1 cellular context compared by ENCODE assay signal in genomic region chr19:46661020-46661731, GRCh38.
TF ChIP-seq lines count a peak whose summit lies in the region.

Gene DACT3 (minus strand): TSS chr19:46661182. CDS start chr19:46661064, 118 bp downstream.

TF ChIP-seq in K562, 482 proteins besides CTCF, POLR2A, EP300 and RAD21 (continued from another document and continues in another):
- TF ChIP-seq ZNF561 (CRISPR knock-in tag; conservative IDR thresholded peaks at IDR 0.05), result no peak
- TF ChIP-seq, protein P1, sequence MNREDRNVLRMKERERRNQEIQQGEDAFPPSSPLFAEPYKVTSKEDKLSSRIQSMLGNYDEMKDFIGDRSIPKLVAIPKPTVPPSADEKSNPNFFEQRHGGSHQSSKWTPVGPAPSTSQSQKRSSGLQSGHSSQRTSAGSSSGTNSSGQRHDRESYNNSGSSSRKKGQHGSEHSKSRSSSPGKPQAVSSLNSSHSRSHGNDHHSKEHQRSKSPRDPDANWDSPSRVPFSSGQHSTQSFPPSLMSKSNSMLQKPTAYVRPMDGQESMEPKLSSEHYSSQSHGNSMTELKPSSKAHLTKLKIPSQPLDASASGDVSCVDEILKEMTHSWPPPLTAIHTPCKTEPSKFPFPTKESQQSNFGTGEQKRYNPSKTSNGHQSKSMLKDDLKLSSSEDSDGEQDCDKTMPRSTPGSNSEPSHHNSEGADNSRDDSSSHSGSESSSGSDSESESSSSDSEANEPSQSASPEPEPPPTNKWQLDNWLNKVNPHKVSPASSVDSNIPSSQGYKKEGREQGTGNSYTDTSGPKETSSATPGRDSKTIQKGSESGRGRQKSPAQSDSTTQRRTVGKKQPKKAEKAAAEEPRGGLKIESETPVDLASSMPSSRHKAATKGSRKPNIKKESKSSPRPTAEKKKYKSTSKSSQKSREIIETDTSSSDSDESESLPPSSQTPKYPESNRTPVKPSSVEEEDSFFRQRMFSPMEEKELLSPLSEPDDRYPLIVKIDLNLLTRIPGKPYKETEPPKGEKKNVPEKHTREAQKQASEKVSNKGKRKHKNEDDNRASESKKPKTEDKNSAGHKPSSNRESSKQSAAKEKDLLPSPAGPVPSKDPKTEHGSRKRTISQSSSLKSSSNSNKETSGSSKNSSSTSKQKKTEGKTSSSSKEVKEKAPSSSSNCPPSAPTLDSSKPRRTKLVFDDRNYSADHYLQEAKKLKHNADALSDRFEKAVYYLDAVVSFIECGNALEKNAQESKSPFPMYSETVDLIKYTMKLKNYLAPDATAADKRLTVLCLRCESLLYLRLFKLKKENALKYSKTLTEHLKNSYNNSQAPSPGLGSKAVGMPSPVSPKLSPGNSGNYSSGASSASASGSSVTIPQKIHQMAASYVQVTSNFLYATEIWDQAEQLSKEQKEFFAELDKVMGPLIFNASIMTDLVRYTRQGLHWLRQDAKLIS (CRISPR knock-in tag; IDR thresholded peaks at IDR 0.05), result no peak
- TF ChIP-seq HDGF (IDR thresholded peaks at IDR 0.05), result peak; percentile 95
- TF ChIP-seq HNRNPH1 (optimal IDR thresholded peaks at IDR 0.05; ENCODE audit: low read depth, low read length), result no peak
- no peak for TF ChIP-seq TRIM25 (IDR thresholded peaks at IDR 0.05; ENCODE audit: borderline replicate concordance)
- no peak for TF ChIP-seq CREB3 (tag; conservative IDR thresholded peaks at IDR 0.05; ENCODE audit: low read depth)
- no peak for TF ChIP-seq PHB (CRISPR knock-in tag; IDR thresholded peaks at IDR 0.05)
- no peak for TF ChIP-seq ZNF431 (CRISPR knock-in tag; IDR thresholded peaks at IDR 0.05)
- TF ChIP-seq NFE2L1 (tag; IDR thresholded peaks at IDR 0.05; ENCODE audit: borderline replicate concordance, low read depth), result no peak
- TF ChIP-seq ZNF12 (CRISPR knock-in tag; IDR thresholded peaks at IDR 0.05), result no peak
- TF ChIP-seq SMARCC2 (IDR thresholded peaks at IDR 0.05; ENCODE audit: low read depth), result no peak
- TF ChIP-seq, protein P2, sequence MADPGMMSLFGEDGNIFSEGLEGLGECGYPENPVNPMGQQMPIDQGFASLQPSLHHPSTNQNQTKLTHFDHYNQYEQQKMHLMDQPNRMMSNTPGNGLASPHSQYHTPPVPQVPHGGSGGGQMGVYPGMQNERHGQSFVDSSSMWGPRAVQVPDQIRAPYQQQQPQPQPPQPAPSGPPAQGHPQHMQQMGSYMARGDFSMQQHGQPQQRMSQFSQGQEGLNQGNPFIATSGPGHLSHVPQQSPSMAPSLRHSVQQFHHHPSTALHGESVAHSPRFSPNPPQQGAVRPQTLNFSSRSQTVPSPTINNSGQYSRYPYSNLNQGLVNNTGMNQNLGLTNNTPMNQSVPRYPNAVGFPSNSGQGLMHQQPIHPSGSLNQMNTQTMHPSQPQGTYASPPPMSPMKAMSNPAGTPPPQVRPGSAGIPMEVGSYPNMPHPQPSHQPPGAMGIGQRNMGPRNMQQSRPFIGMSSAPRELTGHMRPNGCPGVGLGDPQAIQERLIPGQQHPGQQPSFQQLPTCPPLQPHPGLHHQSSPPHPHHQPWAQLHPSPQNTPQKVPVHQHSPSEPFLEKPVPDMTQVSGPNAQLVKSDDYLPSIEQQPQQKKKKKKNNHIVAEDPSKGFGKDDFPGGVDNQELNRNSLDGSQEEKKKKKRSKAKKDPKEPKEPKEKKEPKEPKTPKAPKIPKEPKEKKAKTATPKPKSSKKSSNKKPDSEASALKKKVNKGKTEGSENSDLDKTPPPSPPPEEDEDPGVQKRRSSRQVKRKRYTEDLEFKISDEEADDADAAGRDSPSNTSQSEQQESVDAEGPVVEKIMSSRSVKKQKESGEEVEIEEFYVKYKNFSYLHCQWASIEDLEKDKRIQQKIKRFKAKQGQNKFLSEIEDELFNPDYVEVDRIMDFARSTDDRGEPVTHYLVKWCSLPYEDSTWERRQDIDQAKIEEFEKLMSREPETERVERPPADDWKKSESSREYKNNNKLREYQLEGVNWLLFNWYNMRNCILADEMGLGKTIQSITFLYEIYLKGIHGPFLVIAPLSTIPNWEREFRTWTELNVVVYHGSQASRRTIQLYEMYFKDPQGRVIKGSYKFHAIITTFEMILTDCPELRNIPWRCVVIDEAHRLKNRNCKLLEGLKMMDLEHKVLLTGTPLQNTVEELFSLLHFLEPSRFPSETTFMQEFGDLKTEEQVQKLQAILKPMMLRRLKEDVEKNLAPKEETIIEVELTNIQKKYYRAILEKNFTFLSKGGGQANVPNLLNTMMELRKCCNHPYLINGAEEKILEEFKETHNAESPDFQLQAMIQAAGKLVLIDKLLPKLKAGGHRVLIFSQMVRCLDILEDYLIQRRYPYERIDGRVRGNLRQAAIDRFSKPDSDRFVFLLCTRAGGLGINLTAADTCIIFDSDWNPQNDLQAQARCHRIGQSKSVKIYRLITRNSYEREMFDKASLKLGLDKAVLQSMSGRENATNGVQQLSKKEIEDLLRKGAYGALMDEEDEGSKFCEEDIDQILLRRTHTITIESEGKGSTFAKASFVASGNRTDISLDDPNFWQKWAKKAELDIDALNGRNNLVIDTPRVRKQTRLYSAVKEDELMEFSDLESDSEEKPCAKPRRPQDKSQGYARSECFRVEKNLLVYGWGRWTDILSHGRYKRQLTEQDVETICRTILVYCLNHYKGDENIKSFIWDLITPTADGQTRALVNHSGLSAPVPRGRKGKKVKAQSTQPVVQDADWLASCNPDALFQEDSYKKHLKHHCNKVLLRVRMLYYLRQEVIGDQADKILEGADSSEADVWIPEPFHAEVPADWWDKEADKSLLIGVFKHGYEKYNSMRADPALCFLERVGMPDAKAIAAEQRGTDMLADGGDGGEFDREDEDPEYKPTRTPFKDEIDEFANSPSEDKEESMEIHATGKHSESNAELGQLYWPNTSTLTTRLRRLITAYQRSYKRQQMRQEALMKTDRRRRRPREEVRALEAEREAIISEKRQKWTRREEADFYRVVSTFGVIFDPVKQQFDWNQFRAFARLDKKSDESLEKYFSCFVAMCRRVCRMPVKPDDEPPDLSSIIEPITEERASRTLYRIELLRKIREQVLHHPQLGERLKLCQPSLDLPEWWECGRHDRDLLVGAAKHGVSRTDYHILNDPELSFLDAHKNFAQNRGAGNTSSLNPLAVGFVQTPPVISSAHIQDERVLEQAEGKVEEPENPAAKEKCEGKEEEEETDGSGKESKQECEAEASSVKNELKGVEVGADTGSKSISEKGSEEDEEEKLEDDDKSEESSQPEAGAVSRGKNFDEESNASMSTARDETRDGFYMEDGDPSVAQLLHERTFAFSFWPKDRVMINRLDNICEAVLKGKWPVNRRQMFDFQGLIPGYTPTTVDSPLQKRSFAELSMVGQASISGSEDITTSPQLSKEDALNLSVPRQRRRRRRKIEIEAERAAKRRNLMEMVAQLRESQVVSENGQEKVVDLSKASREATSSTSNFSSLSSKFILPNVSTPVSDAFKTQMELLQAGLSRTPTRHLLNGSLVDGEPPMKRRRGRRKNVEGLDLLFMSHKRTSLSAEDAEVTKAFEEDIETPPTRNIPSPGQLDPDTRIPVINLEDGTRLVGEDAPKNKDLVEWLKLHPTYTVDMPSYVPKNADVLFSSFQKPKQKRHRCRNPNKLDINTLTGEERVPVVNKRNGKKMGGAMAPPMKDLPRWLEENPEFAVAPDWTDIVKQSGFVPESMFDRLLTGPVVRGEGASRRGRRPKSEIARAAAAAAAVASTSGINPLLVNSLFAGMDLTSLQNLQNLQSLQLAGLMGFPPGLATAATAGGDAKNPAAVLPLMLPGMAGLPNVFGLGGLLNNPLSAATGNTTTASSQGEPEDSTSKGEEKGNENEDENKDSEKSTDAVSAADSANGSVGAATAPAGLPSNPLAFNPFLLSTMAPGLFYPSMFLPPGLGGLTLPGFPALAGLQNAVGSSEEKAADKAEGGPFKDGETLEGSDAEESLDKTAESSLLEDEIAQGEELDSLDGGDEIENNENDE (IDR thresholded peaks at IDR 0.05; ENCODE audit: low read depth, low read length), result no peak
- TF ChIP-seq, protein P3, sequence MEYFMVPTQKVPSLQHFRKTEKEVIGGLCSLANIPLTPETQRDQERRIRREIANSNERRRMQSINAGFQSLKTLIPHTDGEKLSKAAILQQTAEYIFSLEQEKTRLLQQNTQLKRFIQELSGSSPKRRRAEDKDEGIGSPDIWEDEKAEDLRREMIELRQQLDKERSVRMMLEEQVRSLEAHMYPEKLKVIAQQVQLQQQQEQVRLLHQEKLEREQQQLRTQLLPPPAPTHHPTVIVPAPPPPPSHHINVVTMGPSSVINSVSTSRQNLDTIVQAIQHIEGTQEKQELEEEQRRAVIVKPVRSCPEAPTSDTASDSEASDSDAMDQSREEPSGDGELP (CRISPR knock-in tag; IDR thresholded peaks at IDR 0.05; ENCODE audit: borderline replicate concordance), result peak; percentile 88
- TF ChIP-seq ZNF324 (CRISPR knock-in tag; IDR thresholded peaks at IDR 0.05), result no peak
- no peak for TF ChIP-seq NELFE (IDR thresholded peaks at IDR 0.05; ENCODE audit: insufficient read depth, insufficient read length)
- TF ChIP-seq SIX5 (IDR thresholded peaks at IDR 0.05; ENCODE audit: borderline replicate concordance in 1 of 2, insufficient read depth in 1 of 2, low read depth in 1 of 2, low read length in 2 of 2), result no peak
- TF ChIP-seq, protein P4, sequence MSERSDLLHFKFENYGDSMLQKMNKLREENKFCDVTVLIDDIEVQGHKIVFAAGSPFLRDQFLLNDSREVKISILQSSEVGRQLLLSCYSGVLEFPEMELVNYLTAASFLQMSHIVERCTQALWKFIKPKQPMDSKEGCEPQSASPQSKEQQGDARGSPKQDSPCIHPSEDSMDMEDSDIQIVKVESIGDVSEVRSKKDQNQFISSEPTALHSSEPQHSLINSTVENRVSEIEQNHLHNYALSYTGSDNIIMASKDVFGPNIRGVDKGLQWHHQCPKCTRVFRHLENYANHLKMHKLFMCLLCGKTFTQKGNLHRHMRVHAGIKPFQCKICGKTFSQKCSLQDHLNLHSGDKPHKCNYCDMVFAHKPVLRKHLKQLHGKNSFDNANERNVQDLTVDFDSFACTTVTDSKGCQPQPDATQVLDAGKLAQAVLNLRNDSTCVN (CRISPR knock-in tag; IDR thresholded peaks at IDR 0.05), result no peak
- no peak for TF ChIP-seq POLR3G (IDR thresholded peaks at IDR 0.05; ENCODE audit: extremely low read depth, insufficient read length, insufficient replicate concordance)
- peak; percentile 81 for TF ChIP-seq MEF2A (IDR thresholded peaks at IDR 0.05; ENCODE audit: control insufficient read depth, low read depth, low read length)
- no peak for TF ChIP-seq TCF7 (IDR thresholded peaks at IDR 0.05; ENCODE audit: borderline replicate concordance)
- no peak for TF ChIP-seq SUPT5H (IDR thresholded peaks at IDR 0.05)
- TF ChIP-seq HCFC1 (IDR thresholded peaks at IDR 0.05; ENCODE audit: low read depth, low read length), result no peak
- peak; percentile 56 for TF ChIP-seq MEIS2 (IDR thresholded peaks at IDR 0.05; ENCODE audit: partially characterized antibody)
- TF ChIP-seq ZNF696 (CRISPR knock-in tag; conservative IDR thresholded peaks at IDR 0.05), result no peak
- no peak for TF ChIP-seq KDM5B (IDR thresholded peaks at IDR 0.05; ENCODE audit: insufficient replicate concordance, low read depth, low read length)
- TF ChIP-seq EP400 (IDR thresholded peaks at IDR 0.05), result no peak
- TF ChIP-seq, protein P5, sequence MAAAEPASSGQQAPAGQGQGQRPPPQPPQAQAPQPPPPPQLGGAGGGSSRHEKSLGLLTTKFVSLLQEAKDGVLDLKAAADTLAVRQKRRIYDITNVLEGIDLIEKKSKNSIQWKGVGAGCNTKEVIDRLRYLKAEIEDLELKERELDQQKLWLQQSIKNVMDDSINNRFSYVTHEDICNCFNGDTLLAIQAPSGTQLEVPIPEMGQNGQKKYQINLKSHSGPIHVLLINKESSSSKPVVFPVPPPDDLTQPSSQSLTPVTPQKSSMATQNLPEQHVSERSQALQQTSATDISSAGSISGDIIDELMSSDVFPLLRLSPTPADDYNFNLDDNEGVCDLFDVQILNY (CRISPR knock-in tag; IDR thresholded peaks at IDR 0.05), result no peak
- no peak for TF ChIP-seq ETV1 (tag; conservative IDR thresholded peaks at IDR 0.05; ENCODE audit: low read depth)
- TF ChIP-seq HDAC1 (IDR thresholded peaks at IDR 0.05), result peak in 1 of 2 experiments; percentile 45; a peak in 1 of 4 replicates
- no peak for TF ChIP-seq NCOR1 (IDR thresholded peaks at IDR 0.05)
- no peak for TF ChIP-seq EWSR1 (IDR thresholded peaks at IDR 0.05; ENCODE audit: borderline replicate concordance, low read depth, partially characterized antibody)
- TF ChIP-seq CCNT2 (IDR thresholded peaks at IDR 0.05; ENCODE audit: borderline replicate concordance, extremely low read depth, insufficient read length, low read depth, low read length), result peak; percentile 74
- TF ChIP-seq NEUROD1 (IDR thresholded peaks at IDR 0.05; ENCODE audit: borderline replicate concordance, low read depth, low read length, partially characterized antibody), result no peak
- no peak for TF ChIP-seq HDAC6 (IDR thresholded peaks at IDR 0.05; ENCODE audit: low read depth, low read length)
- TF ChIP-seq ZBTB8A (IDR thresholded peaks at IDR 0.05; ENCODE audit: partially characterized antibody), result no peak
- TF ChIP-seq, protein P6, sequence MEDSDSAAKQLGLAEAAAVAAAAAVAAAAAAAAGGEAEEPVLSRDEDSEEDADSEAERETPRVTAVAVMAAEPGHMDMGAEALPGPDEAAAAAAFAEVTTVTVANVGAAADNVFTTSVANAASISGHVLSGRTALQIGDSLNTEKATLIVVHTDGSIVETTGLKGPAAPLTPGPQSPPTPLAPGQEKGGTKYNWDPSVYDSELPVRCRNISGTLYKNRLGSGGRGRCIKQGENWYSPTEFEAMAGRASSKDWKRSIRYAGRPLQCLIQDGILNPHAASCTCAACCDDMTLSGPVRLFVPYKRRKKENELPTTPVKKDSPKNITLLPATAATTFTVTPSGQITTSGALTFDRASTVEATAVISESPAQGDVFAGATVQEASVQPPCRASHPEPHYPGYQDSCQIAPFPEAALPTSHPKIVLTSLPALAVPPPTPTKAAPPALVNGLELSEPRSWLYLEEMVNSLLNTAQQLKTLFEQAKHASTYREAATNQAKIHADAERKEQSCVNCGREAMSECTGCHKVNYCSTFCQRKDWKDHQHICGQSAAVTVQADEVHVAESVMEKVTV (CRISPR knock-in tag; IDR thresholded peaks at IDR 0.05), result no peak
- no peak for TF ChIP-seq HIVEP1 (CRISPR knock-in tag; IDR thresholded peaks at IDR 0.05)
- peak in 1 of 2 experiments; percentile 91; a peak in 2 of 4 replicates for TF ChIP-seq FOXA3 (CRISPR knock-in tag; conservative IDR thresholded peaks at IDR 0.05 in 1 of 2, IDR thresholded peaks at IDR 0.05 in 1 of 2)
- TF ChIP-seq SIN3B (IDR thresholded peaks at IDR 0.05; ENCODE audit: low read depth), result no peak
- TF ChIP-seq CAMTA2 (CRISPR knock-in tag; conservative IDR thresholded peaks at IDR 0.05), result no peak
